In genomic region chr14:31257554-31258426, GRCh38 we compare ENCODE assay signal across 1 cellular context.
TF ChIP-seq lines count a peak whose summit lies in the region.

No MANE protein-coding gene starts in this region.

TF ChIP-seq in HepG2, 621 proteins besides CTCF, POLR2A, EP300 and RAD21 (continued from another document and continues in another):
- TF ChIP-seq GFI1 (CRISPR knock-in tag; IDR thresholded peaks at IDR 0.05; ENCODE audit: borderline replicate concordance) (peak; percentile 85), HBP1 (CRISPR knock-in tag; IDR thresholded peaks at IDR 0.05; ENCODE audit: low read depth) (peak; percentile 27; the same call in 1 of the 2 replicates), ZNF782 (CRISPR knock-in tag; IDR thresholded peaks at IDR 0.05; ENCODE audit: borderline replicate concordance) (0 out of 2 replicates have a peak, but pooled peaks have one; percentile 79), PRDM10 (CRISPR knock-in tag; IDR thresholded peaks at IDR 0.05; ENCODE audit: low read depth) (peak; percentile 62; the same call in 1 of the 2 replicates), MYC (CRISPR knock-in tag; IDR thresholded peaks at IDR 0.05; ENCODE audit: borderline replicate concordance) (0 out of 2 replicates have a peak, but pooled peaks have one; percentile 60), NFYC (CRISPR knock-in tag; IDR thresholded peaks at IDR 0.05) (peak; percentile 64; the same call in 1 of the 2 replicates), MEIS1 (CRISPR knock-in tag; IDR thresholded peaks at IDR 0.05; ENCODE audit: borderline replicate concordance) (0 out of 2 replicates have a peak, but pooled peaks have one; percentile 39), ZNF598 (CRISPR knock-in tag; IDR thresholded peaks at IDR 0.05; ENCODE audit: borderline replicate concordance) (peak; percentile 85; the same call in 1 of the 2 replicates), MTA1 (CRISPR knock-in tag; IDR thresholded peaks at IDR 0.05; ENCODE audit: borderline replicate concordance) (peak; percentile 66), TBL1XR1 (IDR thresholded peaks at IDR 0.05; ENCODE audit: borderline replicate concordance, low read length, partially characterized antibody) (peak; percentile 73), MAFK (conservative IDR thresholded peaks at IDR 0.05 in 1 of 2, IDR thresholded peaks at IDR 0.05 in 1 of 2; ENCODE audit: low read length in 2 of 2) (peak; percentile 36 to 52; a peak in 1 of 4 replicates), HINFP (CRISPR knock-in tag; IDR thresholded peaks at IDR 0.05; ENCODE audit: low read depth) (0 out of 2 replicates have a peak, but pooled peaks have one; percentile 48), TEAD3 (CRISPR knock-in tag; optimal IDR thresholded peaks at IDR 0.05; ENCODE audit: borderline replicate concordance) (peak; percentile 95), POGK (CRISPR knock-in tag; conservative IDR thresholded peaks at IDR 0.05) (peak; percentile 95), STAG1 (CRISPR knock-in tag; IDR thresholded peaks at IDR 0.05) (peak; percentile 43), HNF4A (CRISPR knock-in tag; IDR thresholded peaks at IDR 0.05) (peak; percentile 100), ONECUT2 (CRISPR knock-in tag; IDR thresholded peaks at IDR 0.05) (peak; percentile 45; the same call in 1 of the 2 replicates), ZNF407 (CRISPR knock-in tag; IDR thresholded peaks at IDR 0.05; ENCODE audit: not compliant biosample characterization) (peak; percentile 45), MIER2 (CRISPR knock-in tag; IDR thresholded peaks at IDR 0.05) (peak; percentile 86), KDM1A (CRISPR knock-in tag; IDR thresholded peaks at IDR 0.05) (peak; percentile 97), BCL6 (CRISPR knock-in tag; IDR thresholded peaks at IDR 0.05) (peak; percentile 92), ZBTB20 (CRISPR knock-in tag; IDR thresholded peaks at IDR 0.05; ENCODE audit: borderline replicate concordance, low read depth) (peak; percentile 93), ZMAT3 (CRISPR knock-in tag; conservative IDR thresholded peaks at IDR 0.05) (peak; percentile 57; the same call in 1 of the 2 replicates), ZNF580 (CRISPR knock-in tag; IDR thresholded peaks at IDR 0.05; ENCODE audit: borderline replicate concordance, low read depth) (peak; percentile 93), MXI1 (IDR thresholded peaks at IDR 0.05; ENCODE audit: borderline replicate concordance, low read depth, low read length) (peak; percentile 79; the same call in 2 of the 3 replicates), SMC3 (IDR thresholded peaks at IDR 0.05; ENCODE audit: low read length) (peak; percentile 30), SRF (IDR thresholded peaks at IDR 0.05; ENCODE audit: low read depth, low read length) (peak; percentile 94), MAFF (IDR thresholded peaks at IDR 0.05; ENCODE audit: low read depth, low read length) (peak; percentile 51), DRAP1 (CRISPR knock-in tag; IDR thresholded peaks at IDR 0.05) (peak; percentile 94), SPEN (CRISPR knock-in tag; IDR thresholded peaks at IDR 0.05; ENCODE audit: low read depth) (peak; percentile 30; the same call in 1 of the 2 replicates), SMYD3 (CRISPR knock-in tag; IDR thresholded peaks at IDR 0.05) (peak; percentile 100), ZNF615 (CRISPR knock-in tag; IDR thresholded peaks at IDR 0.05; ENCODE audit: borderline replicate concordance) (0 out of 2 replicates have a peak, but pooled peaks have one; percentile 31), ZBTB34 (CRISPR knock-in tag; IDR thresholded peaks at IDR 0.05) (peak; percentile 99), RFX3 (CRISPR knock-in tag; IDR thresholded peaks at IDR 0.05) (peak; percentile 44; the same call in 1 of the 2 replicates), ZNF629 (CRISPR knock-in tag; conservative IDR thresholded peaks at IDR 0.05) (peak; percentile 57), ZNF136 (CRISPR knock-in tag; IDR thresholded peaks at IDR 0.05; ENCODE audit: low read depth) (0 out of 2 replicates have a peak, but pooled peaks have one; percentile 49), ZNF253 (CRISPR knock-in tag; IDR thresholded peaks at IDR 0.05; ENCODE audit: borderline replicate concordance) (peak; percentile 18; the same call in 1 of the 2 replicates), KDM2A (CRISPR knock-in tag; IDR thresholded peaks at IDR 0.05; ENCODE audit: borderline replicate concordance, low read depth) (peak; percentile 29; the same call in 1 of the 2 replicates)
